ENCODE assay signal across 43 cellular contexts in genomic region chr2:216819055-216819454, GRCh38. TPM values are rescaled to one million over a fixed set of nuclear protein-coding genes. Genes with fewer than 3 reads are reported as not detected.
"Had no signal": no experiment of that assay in that cellular context is flagged by ENCODE, and none has a peak within 500 bp of the region (broad histone marks: within the 10 kb centered on the region; RNA-seq: fewer than 3 reads in every experiment).

No MANE protein-coding gene starts in this region.

- H3K36me3 ChIP-seq: adrenal gland, brain microvascular endothelial cell, breast epithelium, WERI-Rb-1 had no signal

- H3K9me3 Mint-ChIP-seq: activated CD4-positive, alpha-beta memory T cell treated with anti-CD3 and anti-CD28 coated beads for 36 hours; activated CD4-positive, alpha-beta T cell treated with anti-CD3 and anti-CD28 coated beads, Interleukin-2, amount 10 ng/mL, durations not matched to agents 7 days and 5 days; activated CD8-positive, alpha-beta T cell treated with anti-CD3 and anti-CD28 coated beads for 36 hours; activated naive CD4-positive, alpha-beta T cell treated with anti-CD3 and anti-CD28 coated beads for 36 hours; activated naive CD4-positive, alpha-beta T cell treated with anti-CD3 and anti-CD28 coated beads, Interleukin-2, amount 50 U/mL, for 72 hours; activated naive CD8-positive, alpha-beta T cell treated with anti-CD3 and anti-CD28 coated beads for 36 hours; activated T-cell treated with anti-CD3 and anti-CD28 coated beads, Interleukin-2, amount 50 U/mL, for 4 hours; activated T-cell treated with anti-CD3 and anti-CD28 coated beads, Interleukin-2, amount 50 U/mL, for 72 hours; activated T-helper 1 cell treated with anti-CD3 and anti-CD28 coated beads, Interleukin-12 subunit alpha, Interleukin-12 subunit beta, Interleukin-2, Interleukin-4 antibody, amounts not matched to agents 30 ng/mL and 10 ng/mL and 1 ng/mL, durations not matched to agents 14 hours and 24 hours and 36 hours; activated T-helper 17 cell treated with anti-CD3 and anti-CD28 coated beads, Interleukin-2, amount 50 U/mL, for 72 hours; T-helper 1 cell treated with Interleukin-12 subunit alpha and Interleukin-12 subunit beta and Interleukin-4 antibody, amounts not matched to agents 30 μg/mL and 1 μg/mL, for 36 hours; T-helper 2 cell treated with Interferon-gamma antibody and Interleukin-4, amounts not matched to agents 5 μg/mL and 100 μg/mL, for 36 hours; WTC11 had no signal

- H3K4me1 ChIP-seq: adrenal gland, body of pancreas, breast epithelium had no signal

- H3K27ac Mint-ChIP-seq: activated CD4-positive, alpha-beta memory T cell treated with anti-CD3 and anti-CD28 coated beads for 36 hours; activated CD4-positive, alpha-beta T cell treated with anti-CD3 and anti-CD28 coated beads for 36 hours; activated CD4-positive, alpha-beta T cell treated with anti-CD3 and anti-CD28 coated beads, Interleukin-2, amount 10 ng/mL, durations not matched to agents 7 days and 5 days; activated CD8-positive, alpha-beta T cell treated with anti-CD3 and anti-CD28 coated beads for 36 hours; activated naive CD4-positive, alpha-beta T cell treated with anti-CD3 and anti-CD28 coated beads for 36 hours; activated naive CD8-positive, alpha-beta T cell treated with anti-CD3 and anti-CD28 coated beads for 36 hours; activated T-cell treated with anti-CD3 and anti-CD28 coated beads, Interleukin-2, amount 50 U/mL, for 72 hours; activated T-helper 1 cell treated with anti-CD3 and anti-CD28 coated beads, Interleukin-12 subunit alpha, Interleukin-12 subunit beta, Interleukin-2, Interleukin-4 antibody, amounts not matched to agents 30 ng/mL and 10 ng/mL and 1 ng/mL, durations not matched to agents 14 hours and 24 hours and 36 hours; activated T-helper 17 cell treated with anti-CD3 and anti-CD28 coated beads, Interleukin-2, amount 50 U/mL, for 72 hours; T-helper 1 cell treated with Interleukin-12 subunit alpha and Interleukin-12 subunit beta and Interleukin-4 antibody, amounts not matched to agents 30 μg/mL and 1 μg/mL, for 36 hours; T-helper 2 cell treated with Interferon-gamma antibody and Interleukin-4, amounts not matched to agents 5 μg/mL and 100 μg/mL, for 36 hours; WTC11 had no signal

- H3K27me3 ChIP-seq: adrenal gland, body of pancreas, brain microvascular endothelial cell, breast epithelium had no signal

- H3K4me3 Mint-ChIP-seq: activated CD4-positive, alpha-beta memory T cell treated with anti-CD3 and anti-CD28 coated beads for 36 hours; activated CD4-positive, alpha-beta T cell treated with anti-CD3 and anti-CD28 coated beads for 36 hours; activated CD4-positive, alpha-beta T cell treated with anti-CD3 and anti-CD28 coated beads, Interleukin-2, amount 10 ng/mL, durations not matched to agents 7 days and 5 days; activated CD8-positive, alpha-beta T cell treated with anti-CD3 and anti-CD28 coated beads for 36 hours; activated naive CD4-positive, alpha-beta T cell treated with anti-CD3 and anti-CD28 coated beads for 36 hours; activated naive CD8-positive, alpha-beta T cell treated with anti-CD3 and anti-CD28 coated beads for 36 hours; activated T-cell treated with anti-CD3 and anti-CD28 coated beads, Interleukin-2, amount 50 U/mL, for 4 hours; activated T-cell treated with anti-CD3 and anti-CD28 coated beads, Interleukin-2, amount 50 U/mL, for 72 hours; activated T-helper 1 cell treated with anti-CD3 and anti-CD28 coated beads, Interleukin-12 subunit alpha, Interleukin-12 subunit beta, Interleukin-2, Interleukin-4 antibody, amounts not matched to agents 30 ng/mL and 10 ng/mL and 1 ng/mL, durations not matched to agents 14 hours and 24 hours and 36 hours; activated T-helper 17 cell treated with anti-CD3 and anti-CD28 coated beads, Interleukin-2, amount 50 U/mL, for 72 hours; T-helper 1 cell treated with Interleukin-12 subunit alpha and Interleukin-12 subunit beta and Interleukin-4 antibody, amounts not matched to agents 30 μg/mL and 1 μg/mL, for 36 hours; T-helper 2 cell treated with Interferon-gamma antibody and Interleukin-4, amounts not matched to agents 5 μg/mL and 100 μg/mL, for 36 hours; WTC11 had no signal

- ATAC-seq: activated CD4-positive, alpha-beta T cell treated with anti-CD3 and anti-CD28 coated beads for 36 hours; activated CD4-positive, CD25-positive, alpha-beta regulatory T cell treated with anti-CD3 and anti-CD28 coated beads, Interleukin-2, amount 50 U/mL, for 24 hours; activated CD8-positive, alpha-beta T cell treated with anti-CD3 and anti-CD28 coated beads for 36 hours; activated naive CD4-positive, alpha-beta T cell treated with anti-CD3 and anti-CD28 coated beads, Interleukin-2, amount 50 U/mL, for 72 hours; activated T-cell treated with anti-CD3 and anti-CD28 coated beads, Interleukin-2, amount 50 U/mL, for 4 hours; activated T-cell treated with anti-CD3 and anti-CD28 coated beads, Interleukin-2, amount 50 U/mL, for 72 hours; activated T-helper 17 cell treated with anti-CD3 and anti-CD28 coated beads, Interleukin-2, amount 50 U/mL, for 72 hours; body of pancreas; WTC11 had no signal

- H3K4me3 ChIP-seq: adrenal gland, body of pancreas, breast epithelium had no signal

- H3K36me3 Mint-ChIP-seq: activated CD4-positive, alpha-beta memory T cell treated with anti-CD3 and anti-CD28 coated beads for 36 hours; activated naive CD4-positive, alpha-beta T cell treated with anti-CD3 and anti-CD28 coated beads, Interleukin-2, amount 50 U/mL, for 72 hours; activated naive CD8-positive, alpha-beta T cell treated with anti-CD3 and anti-CD28 coated beads for 36 hours; WTC11 had no signal

- H3K9me3 ChIP-seq: adrenal gland, body of pancreas, breast epithelium had no signal

- H3K4me1 Mint-ChIP-seq: activated CD4-positive, alpha-beta T cell treated with anti-CD3 and anti-CD28 coated beads for 36 hours; activated CD4-positive, alpha-beta T cell treated with anti-CD3 and anti-CD28 coated beads, Interleukin-2, amount 10 ng/mL, durations not matched to agents 7 days and 5 days; activated naive CD8-positive, alpha-beta T cell treated with anti-CD3 and anti-CD28 coated beads for 36 hours; activated T-helper 17 cell treated with anti-CD3 and anti-CD28 coated beads, Interleukin-2, amount 50 U/mL, for 72 hours; WTC11 had no signal

- H3K27ac ChIP-seq: adrenal gland, body of pancreas, brain microvascular endothelial cell, breast epithelium, WERI-Rb-1 had no signal

- FAIRE-seq: astrocyte, TTC549 had no signal

- DNase-seq: activated CD4-positive, alpha-beta memory T cell treated with anti-CD3 and anti-CD28 coated beads for 36 hours; activated CD4-positive, alpha-beta T cell treated with anti-CD3 and anti-CD28 coated beads for 1 hour; activated CD4-positive, alpha-beta T cell treated with anti-CD3 and anti-CD28 coated beads for 36 hours; activated CD4-positive, alpha-beta T cell treated with anti-CD3 and anti-CD28 coated beads for 48 hours; activated CD4-positive, alpha-beta T cell treated with anti-CD3 and anti-CD28 coated beads, Interleukin-2, amount 10 ng/mL, durations not matched to agents 7 days and 5 days; activated CD4-positive, alpha-beta T cell treated with anti-CD3 and anti-CD28 coated beads, Interleukin-2, amount 50 U/mL, for 4 hours; activated CD4-positive, CD25-positive, alpha-beta regulatory T cell; activated CD8-positive, alpha-beta memory T cell treated with anti-CD3 and anti-CD28 coated beads, Interleukin-2, amount 50 U/mL, for 4 hours; activated CD8-positive, alpha-beta T cell treated with anti-CD3 and anti-CD28 coated beads for 36 hours; activated effector memory CD4-positive, alpha-beta T cell treated with anti-CD3 and anti-CD28 coated beads, Interleukin-2, amount 50 U/mL, for 16 hours; activated gamma-delta T cell treated with Interleukin-2 at 50 U/mL for 16 hours; activated naive CD4-positive, alpha-beta T cell; activated naive CD4-positive, alpha-beta T cell treated with anti-CD3 and anti-CD28 coated beads for 36 hours; activated naive CD4-positive, alpha-beta T cell treated with anti-CD3 and anti-CD28 coated beads, Interleukin-2, amount 50 U/mL, for 16 hours; activated naive CD8-positive, alpha-beta T cell treated with anti-CD3 and anti-CD28 coated beads for 36 hours; activated T-cell treated with anti-CD3 and anti-CD28 coated beads for 4 hours; activated T-cell treated with anti-CD3 and anti-CD28 coated beads, Interleukin-2, amount 50 U/mL, for 1 hour; activated T-cell treated with anti-CD3 and anti-CD28 coated beads, Interleukin-2, amount 50 U/mL, for 4 hours; activated T-cell treated with anti-CD3 and anti-CD28 coated beads, Interleukin-2, amount 50 U/mL, for 72 hours; adrenal gland; amniotic stem cell; aorta; body of pancreas; brain microvascular endothelial cell; central memory CD4-positive, alpha-beta T cell; SW 1271; T-helper 1 cell; T-helper 2 cell; T-helper 9 cell; WERI-Rb-1 had no signal

RNA-seq across cellular contexts. Expression of gene TNP1, which starts 40.8 kb away (rescaled TPM):
- total RNA-seq: activated CD4-positive, alpha-beta memory T cell treated with anti-CD3 and anti-CD28 coated beads for 36 hours; activated CD4-positive, alpha-beta T cell treated with anti-CD3 and anti-CD28 coated beads for 36 hours; activated CD4-positive, alpha-beta T cell treated with anti-CD3 and anti-CD28 coated beads, Interleukin-2, amount 10 ng/mL, durations not matched to agents 7 days and 5 days; activated CD8-positive, alpha-beta memory T cell treated with anti-CD3 and anti-CD28 coated beads for 36 hours; activated CD8-positive, alpha-beta T cell treated with anti-CD3 and anti-CD28 coated beads for 36 hours; activated naive CD4-positive, alpha-beta T cell treated with anti-CD3 and anti-CD28 coated beads for 36 hours; activated naive CD4-positive, alpha-beta T cell treated with anti-CD3 and anti-CD28 coated beads, Interleukin-2, amount 50 U/mL, for 72 hours; activated naive CD8-positive, alpha-beta T cell treated with anti-CD3 and anti-CD28 coated beads for 36 hours; activated T-cell treated with anti-CD3 and anti-CD28 coated beads, Interleukin-2, amount 50 U/mL, for 4 hours; activated T-cell treated with anti-CD3 and anti-CD28 coated beads, Interleukin-2, amount 50 U/mL, for 72 hours; activated T-helper 1 cell treated with anti-CD3 and anti-CD28 coated beads, Interleukin-12 subunit alpha, Interleukin-12 subunit beta, Interleukin-2, Interleukin-4 antibody, amounts not matched to agents 30 ng/mL and 10 ng/mL and 1 ng/mL, durations not matched to agents 14 hours and 24 hours and 36 hours; activated T-helper 17 cell treated with anti-CD3 and anti-CD28 coated beads, Interleukin-2, amount 50 U/mL, for 72 hours; adrenal gland; aorta; astrocyte; body of pancreas; breast epithelium; cardiac septum; cerebellum; WTC11 had no signal
- polyA plus RNA-seq: adrenal gland, aorta had no signal
